10 cellular contexts compared by ENCODE assay signal in genomic region chr19:56823956-56824355, GRCh38. TPM values are rescaled to one million over a fixed set of nuclear protein-coding genes. Genes with fewer than 3 reads are reported as not detected.
"Had no signal": no experiment of that assay in that cellular context is flagged by ENCODE, and none has a peak within 500 bp of the region (broad histone marks: within the 10 kb centered on the region; RNA-seq: fewer than 3 reads in every experiment).

No MANE protein-coding gene starts in this region.

- H3K4me2 ChIP-seq: GM23338 had no signal

- H2AFZ ChIP-seq: GM23248, GM23338 had no signal

- FAIRE-seq: H1, H54 had no signal

- H3K9ac ChIP-seq: GM23248 had no signal

- H3K27ac Mint-ChIP-seq: GM23338, H9, HFFc6 had no signal

- ATAC-seq: GM23338, HCT116 had no signal

- H3K4me1 ChIP-seq: HAP-1 had no signal

- H3K4me3 ChIP-seq: GM23248, GM23338, HAP-1 had no signal

- H3K36me3 ChIP-seq: HAP-1 had no signal

- DNase-seq: GM23248, GOT3, H9, HCEC 1CT, HFFc6 had no signal

- H3K27ac ChIP-seq: GM23248 had no signal

- H3K4me3 Mint-ChIP-seq: GM23338, H9, HFFc6 had no signal

- H3K4me1 Mint-ChIP-seq: GM23338, H9 had no signal

RNA-seq across cellular contexts. Expression of gene PEG3, which starts 16.6 kb away (rescaled TPM):
- total RNA-seq: GM23338, H1, H9, HFFc6 had no signal
- polyA plus RNA-seq: GM23338, H1 had no signal

RNA-seq across cellular contexts. Expression of gene ZIM2, which starts 16.6 kb away (rescaled TPM):
- total RNA-seq: GM23248, GM23338, H1, H9, HFFc6 had no signal
- polyA plus RNA-seq: GM23248, GM23338, H1 had no signal
